Comparison of ENCODE assay signal across 1 cellular context in the genomic region with DNA sequence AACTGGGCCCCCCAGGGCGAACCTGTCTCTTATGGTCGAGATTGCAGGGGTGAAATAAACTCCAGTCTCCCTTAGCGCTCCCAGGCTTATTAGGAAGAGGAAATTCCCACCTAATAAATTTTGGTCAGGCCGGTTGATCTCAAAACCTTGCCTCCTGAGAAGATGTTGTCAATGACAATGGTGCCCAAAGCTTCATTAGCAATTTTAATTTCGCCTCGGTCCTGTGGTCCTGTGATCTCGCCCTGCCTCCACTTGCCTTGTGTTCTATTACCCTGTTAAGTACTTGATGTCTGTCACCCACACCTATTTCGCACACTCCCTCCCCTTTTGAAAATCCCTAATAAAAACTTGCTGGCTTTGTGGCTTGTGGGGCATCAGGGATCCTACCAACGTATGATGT. TPM values are rescaled to one million over a fixed set of nuclear protein-coding genes. Genes with fewer than 3 reads are reported as not detected.
"Had no signal": no experiment of that assay in that cellular context is flagged by ENCODE, and none has a peak within 500 bp of the region (broad histone marks: within the 10 kb centered on the region; RNA-seq: fewer than 3 reads in every experiment).

No MANE protein-coding gene starts in this region.

RNA-seq across cellular contexts. Expression of gene ZNF730, which starts 51.5 kb away (rescaled TPM):
- total RNA-seq: ascending aorta had no signal
